Comparison of ENCODE assay signal across 7 cellular contexts in genomic region chr1:207440634-207441033, GRCh38. TPM values are rescaled to one million over a fixed set of nuclear protein-coding genes. Genes with fewer than 3 reads are reported as not detected.
"Had no signal": no experiment of that assay in that cellular context is flagged by ENCODE, and none has a peak within 500 bp of the region (broad histone marks: within the 10 kb centered on the region; RNA-seq: fewer than 3 reads in every experiment).

No MANE protein-coding gene starts in this region.

- FAIRE-seq: H54, HepG2 had no signal

- DNase-seq: GOT3, H9, HCEC 1CT, IMR-90, KBM-7 had no signal

RNA-seq across cellular contexts. Expression of gene CR2, which starts 13.5 kb away (rescaled TPM):
- polyA plus RNA-seq: HepG2, IMR-90 had no signal

RNA-seq across cellular contexts. Expression of gene CR1, which starts 55.3 kb away (rescaled TPM):
- polyA plus RNA-seq: HepG2, IMR-90 had no signal
